Comparison of ENCODE assay signal across 26 cellular contexts in genomic region chr9:82949203-82949602, GRCh38.
"Had no signal": no experiment of that assay in that cellular context is flagged by ENCODE, and none has a peak within 500 bp of the region (broad histone marks: within the 10 kb centered on the region; RNA-seq: fewer than 3 reads in every experiment).

No MANE protein-coding gene starts in this region.

- FAIRE-seq: endometrium, islet of Langerhans, small intestine had no signal

- ATAC-seq: heart right ventricle; left colon; left ventricle myocardium superior; lower lobe of right lung; natural killer cell treated with Interleukin-12 subunit alpha and Interleukin-12 subunit beta and Interleukin-15 and Interleukin-18, amount 100 ng/mL, for 72 hours; right lobe of liver; stimulated activated naive CD8-positive, alpha-beta T cell treated with anti-CD3 and anti-CD28 coated beads, Interleukin-15, amount 100 ng/mL, for 72 hours had no signal

- DNase-seq: dermis blood vessel endothelial cell; effector memory CD4-positive, alpha-beta T cell; erythroblast; esophagus squamous epithelium; foreskin fibroblast; glutamatergic neuron; heart right ventricle; hippocampal formation; left colon; left ventricle myocardium superior; lower lobe of right lung; right lobe of liver; small intestine; stimulated activated CD4-positive, alpha-beta T cell treated with anti-CD3 and anti-CD28 coated beads, Interleukin-12 subunit alpha, Interleukin-12 subunit beta, amount 100 ng/mL, for 4 hours; stimulated activated CD4-positive, alpha-beta T cell treated with anti-CD3 and anti-CD28 coated beads, Interleukin-1b, Interleukin-23, amount 100 ng/mL, for 48 hours; stimulated activated CD4-positive, alpha-beta T cell treated with anti-CD3 and anti-CD28 coated beads, Interleukin-4, amount 100 ng/mL, for 1 hour; stimulated activated CD8-positive, alpha-beta memory T cell treated with anti-CD3 and anti-CD28 coated beads, Interleukin-4, amount 100 ng/mL, for 48 hours; stimulated activated naive CD4-positive, alpha-beta T cell; stimulated activated naive CD8-positive, alpha-beta T cell treated with anti-CD3 and anti-CD28 coated beads, Interleukin-15, amount 100 ng/mL, for 72 hours; thyroid gland had no signal

- H3K27ac ChIP-seq: coronary artery, esophagus squamous epithelium, heart right ventricle, lower lobe of right lung, parathyroid adenoma, right lobe of liver, suprapubic skin, thyroid gland had no signal

- H3K4me1 ChIP-seq: esophagus squamous epithelium, heart right ventricle, lower lobe of right lung, parathyroid adenoma, right lobe of liver, suprapubic skin, thyroid gland had no signal

- H3K27me3 ChIP-seq: esophagus squamous epithelium, right lobe of liver, suprapubic skin, thyroid gland had no signal
